In genomic region chr15:88546248-88547129, GRCh38 we compare ENCODE assay signal across 1 cellular context.
TF ChIP-seq lines count a peak whose summit lies in the region.

TSS of gene DET1 (minus strand) at chr15:88546681. CDS start at chr15:88531705, 14,976 bp downstream.

TF ChIP-seq in K562, 482 proteins besides CTCF, POLR2A, EP300 and RAD21 (continued from another document and continues in another):
- TF ChIP-seq ZNF766 (CRISPR knock-in tag; conservative IDR thresholded peaks at IDR 0.05) (no peak), SMARCA5 (IDR thresholded peaks at IDR 0.05) (no peak), KLF6 (CRISPR knock-in tag; IDR thresholded peaks at IDR 0.05; ENCODE audit: borderline replicate concordance) (no peak), SIRT6 (IDR thresholded peaks at IDR 0.05; ENCODE audit: low read depth, low read length) (no peak), ZMIZ1 (IDR thresholded peaks at IDR 0.05; ENCODE audit: low read depth in 2 of 2, low read length in 2 of 2) (no peak), DACH1 (IDR thresholded peaks at IDR 0.05; ENCODE audit: partially characterized antibody) (no peak), SUPT5H (IDR thresholded peaks at IDR 0.05) (peak; percentile 58), HNRNPH1 (optimal IDR thresholded peaks at IDR 0.05; ENCODE audit: low read depth, low read length) (no peak), KLF16 (IDR thresholded peaks at IDR 0.05) (no peak), MTA1 (IDR thresholded peaks at IDR 0.05; ENCODE audit: borderline replicate concordance) (no peak), FOXK2 (conservative IDR thresholded peaks at IDR 0.05 in 1 of 2, IDR thresholded peaks at IDR 0.05 in 1 of 2; ENCODE audit: low read depth in 2 of 2) (peak in 1 of 2 experiments; percentile 24; a peak in 2 of 4 replicates), ZNF507 (tag; conservative IDR thresholded peaks at IDR 0.05) (no peak), ZFX (CRISPR knock-in tag; IDR thresholded peaks at IDR 0.05) (peak; percentile 43; the same call in 1 of the 2 replicates), FUS (optimal IDR thresholded peaks at IDR 0.05; ENCODE audit: low read depth, low read length) (no peak), TBP (optimal IDR thresholded peaks at IDR 0.05; ENCODE audit: low read depth, low read length) (no peak), ZNF12 (CRISPR knock-in tag; IDR thresholded peaks at IDR 0.05) (no peak), MEF2D (tag; conservative IDR thresholded peaks at IDR 0.05; ENCODE audit: low read depth) (no peak), RBFOX2 (IDR thresholded peaks at IDR 0.05; ENCODE audit: low read depth, low read length) (peak; percentile 68), EZH2 (IDR thresholded peaks at IDR 0.05; ENCODE audit: borderline replicate concordance, low read depth, low read length) (no peak), CCNT2 (IDR thresholded peaks at IDR 0.05; ENCODE audit: borderline replicate concordance, extremely low read depth, insufficient read length, low read depth, low read length) (no peak), ZFPM2 (CRISPR knock-in tag; IDR thresholded peaks at IDR 0.05) (no peak), GTF3C2 (IDR thresholded peaks at IDR 0.05; ENCODE audit: borderline replicate concordance, extremely low read depth, insufficient read length) (no peak), ZNF589 (CRISPR knock-in tag; IDR thresholded peaks at IDR 0.05; ENCODE audit: low read depth) (0 out of 2 replicates have a peak, but pooled peaks have one; percentile 31), KLF1 (tag; IDR thresholded peaks at IDR 0.05) (no peak), GATA2 (CRISPR knock-in tag; IDR thresholded peaks at IDR 0.05) (no peak), CXXC5 (CRISPR knock-in tag; IDR thresholded peaks at IDR 0.05) (no peak), PREB (CRISPR knock-in tag; IDR thresholded peaks at IDR 0.05) (no peak), RBM15 (IDR thresholded peaks at IDR 0.05; ENCODE audit: insufficient read depth, low read length) (no peak), ELK1 (CRISPR knock-in tag; IDR thresholded peaks at IDR 0.05) (no peak), ZNF133 (CRISPR knock-in tag; IDR thresholded peaks at IDR 0.05) (no peak), NFIX (CRISPR knock-in tag; IDR thresholded peaks at IDR 0.05; ENCODE audit: low read depth) (no peak), RNF219 (CRISPR knock-in tag; IDR thresholded peaks at IDR 0.05) (no peak), PURB (CRISPR knock-in tag; IDR thresholded peaks at IDR 0.05; ENCODE audit: low read depth) (no peak), PHF8 (IDR thresholded peaks at IDR 0.05; ENCODE audit: borderline replicate concordance, low read length) (peak; percentile 63; the same call in 1 of the 2 replicates), IRF9 (tag; IDR thresholded peaks at IDR 0.05) (no peak)
- TF ChIP-seq, protein P1, sequence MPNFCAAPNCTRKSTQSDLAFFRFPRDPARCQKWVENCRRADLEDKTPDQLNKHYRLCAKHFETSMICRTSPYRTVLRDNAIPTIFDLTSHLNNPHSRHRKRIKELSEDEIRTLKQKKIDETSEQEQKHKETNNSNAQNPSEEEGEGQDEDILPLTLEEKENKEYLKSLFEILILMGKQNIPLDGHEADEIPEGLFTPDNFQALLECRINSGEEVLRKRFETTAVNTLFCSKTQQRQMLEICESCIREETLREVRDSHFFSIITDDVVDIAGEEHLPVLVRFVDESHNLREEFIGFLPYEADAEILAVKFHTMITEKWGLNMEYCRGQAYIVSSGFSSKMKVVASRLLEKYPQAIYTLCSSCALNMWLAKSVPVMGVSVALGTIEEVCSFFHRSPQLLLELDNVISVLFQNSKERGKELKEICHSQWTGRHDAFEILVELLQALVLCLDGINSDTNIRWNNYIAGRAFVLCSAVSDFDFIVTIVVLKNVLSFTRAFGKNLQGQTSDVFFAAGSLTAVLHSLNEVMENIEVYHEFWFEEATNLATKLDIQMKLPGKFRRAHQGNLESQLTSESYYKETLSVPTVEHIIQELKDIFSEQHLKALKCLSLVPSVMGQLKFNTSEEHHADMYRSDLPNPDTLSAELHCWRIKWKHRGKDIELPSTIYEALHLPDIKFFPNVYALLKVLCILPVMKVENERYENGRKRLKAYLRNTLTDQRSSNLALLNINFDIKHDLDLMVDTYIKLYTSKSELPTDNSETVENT (CRISPR knock-in tag; IDR thresholded peaks at IDR 0.05) = no peak
- TF ChIP-seq, protein P2, sequence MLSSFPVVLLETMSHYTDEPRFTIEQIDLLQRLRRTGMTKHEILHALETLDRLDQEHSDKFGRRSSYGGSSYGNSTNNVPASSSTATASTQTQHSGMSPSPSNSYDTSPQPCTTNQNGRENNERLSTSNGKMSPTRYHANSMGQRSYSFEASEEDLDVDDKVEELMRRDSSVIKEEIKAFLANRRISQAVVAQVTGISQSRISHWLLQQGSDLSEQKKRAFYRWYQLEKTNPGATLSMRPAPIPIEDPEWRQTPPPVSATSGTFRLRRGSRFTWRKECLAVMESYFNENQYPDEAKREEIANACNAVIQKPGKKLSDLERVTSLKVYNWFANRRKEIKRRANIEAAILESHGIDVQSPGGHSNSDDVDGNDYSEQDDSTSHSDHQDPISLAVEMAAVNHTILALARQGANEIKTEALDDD (IDR thresholded peaks at IDR 0.05) = no peak
- TF ChIP-seq, protein P3, sequence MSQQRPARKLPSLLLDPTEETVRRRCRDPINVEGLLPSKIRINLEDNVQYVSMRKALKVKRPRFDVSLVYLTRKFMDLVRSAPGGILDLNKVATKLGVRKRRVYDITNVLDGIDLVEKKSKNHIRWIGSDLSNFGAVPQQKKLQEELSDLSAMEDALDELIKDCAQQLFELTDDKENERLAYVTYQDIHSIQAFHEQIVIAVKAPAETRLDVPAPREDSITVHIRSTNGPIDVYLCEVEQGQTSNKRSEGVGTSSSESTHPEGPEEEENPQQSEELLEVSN (IDR thresholded peaks at IDR 0.05; ENCODE audit: borderline replicate concordance in 1 of 2, extremely low read depth in 1 of 2, insufficient read depth in 1 of 2, insufficient read length in 1 of 2, low read depth in 1 of 2, low read length in 1 of 2, poor library complexity in 1 of 2, severe bottlenecking in 1 of 2) = no peak
